Comparison of ENCODE assay signal across 10 cellular contexts in the genomic region with DNA sequence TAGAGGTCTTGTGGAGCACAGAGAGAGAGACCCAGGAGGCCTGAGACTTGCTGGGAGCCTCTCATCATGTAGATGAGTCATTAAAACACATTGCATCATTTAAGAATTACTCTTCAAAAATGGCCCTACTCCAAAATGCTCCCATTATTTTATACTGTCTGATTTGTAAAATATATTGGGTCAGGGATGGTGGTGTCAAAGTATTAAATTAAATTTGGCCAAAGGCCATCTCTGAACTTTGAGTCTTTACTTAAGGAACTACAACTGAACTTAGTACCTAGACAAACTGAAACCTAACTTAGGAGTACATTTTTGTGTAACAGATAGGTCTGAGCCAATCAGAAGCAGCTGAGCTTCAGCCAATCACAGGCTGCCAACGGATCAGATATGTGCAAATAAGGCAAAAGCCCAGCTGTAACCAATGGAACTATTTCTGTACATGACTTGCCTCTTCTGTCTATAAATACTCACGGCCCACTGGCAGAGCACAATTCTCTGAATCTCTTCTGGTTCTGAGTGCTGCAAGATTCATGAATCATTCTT.
DNase-seq lines count a peak whose midpoint lies in the region; ATAC-seq and TF ChIP-seq lines count a peak whose summit lies in the region.
"Had no signal": no experiment of that assay in that cellular context is flagged by ENCODE, and none has a peak within 500 bp of the region (broad histone marks: within the 10 kb centered on the region; RNA-seq: fewer than 3 reads in every experiment).

No MANE protein-coding gene starts in this region.

- H3K36me3 ChIP-seq in SK-N-SH (replicated peaks in 1 of 2; ENCODE audit: control insufficient read depth in 1 of 2, insufficient read depth in 2 of 2, low read length in 1 of 2) = no peaks in the 10 kb centered on the region

- no peak for TF ChIP-seq CTCF in SK-N-SH (IDR thresholded peaks at IDR 0.05)

- no peak for DNase-seq in left ventricle myocardium superior
- no peak for DNase-seq in Right ventricle myocardium inferior (ENCODE audit: missing footprints)
- DNase-seq in SK-N-SH = no peak
- DNase-seq in iris pigment epithelial cell (ENCODE audit: low read depth) = peak; percentile 94
- no peak for DNase-seq in erythroblast (lab: John Stamatoyannopoulos, UW)
- DNase-seq in NCI-H774 (lab: John Stamatoyannopoulos, UW) = no peak
- no peak for DNase-seq in SK-N-DZ (ENCODE audit: low spot score)
- DNase-seq: CD4-positive, alpha-beta memory T cell had no signal

- no peaks in the 10 kb centered on the region for H3K79me2 ChIP-seq in SK-N-SH (ENCODE audit: insufficient read depth)

- WGBS in SK-N-SH (ENCODE audit: low lambda C conversion rate) = 68% methylated on average over 2 of the region's 2 CpGs

- peak overlapping the region; percentile 65 for H2AFZ ChIP-seq in SK-N-SH (ENCODE audit: low read depth)

- peak; percentile 41 for ATAC-seq in left ventricle myocardium superior
- no peak for ATAC-seq in Right ventricle myocardium inferior
- no peak for ATAC-seq in GM19463 (IDR thresholded peaks at IDR 0.05; ENCODE audit: unreplicated experiment)

- peaks cover 33% of the 10 kb centered on the region for H3F3A ChIP-seq in SK-N-SH (replicated peaks; ENCODE audit: insufficient read depth)

- H3K9me3 ChIP-seq in SK-N-SH = no peaks in the 10 kb centered on the region

- H3K27ac ChIP-seq in SK-N-SH (ENCODE audit: low read depth in 2 of 2, low read length in 1 of 2) = peak overlapping the region in 1 of 2 experiments; percentile 93; a peak in 2 of 4 replicates
- H3K27ac ChIP-seq: HL-60 had no signal

- peak in 1 of 2 experiments; percentile 59; a peak in 2 of 4 replicates for TF ChIP-seq EP300 in SK-N-SH (IDR thresholded peaks at IDR 0.05; ENCODE audit: borderline replicate concordance in 1 of 2, low read depth in 1 of 2, low read length in 1 of 2)

- H3K9ac ChIP-seq in SK-N-SH = peak overlapping the region; percentile 8; the same call in 1 of the 2 replicates

- POLR2A ChIA-PET in SK-N-SH (lab: Yijun Ruan, JAX) = no interaction called here

- H3K9me2 ChIP-seq in SK-N-SH = no peaks in the 10 kb centered on the region

- CTCF ChIA-PET in SK-N-SH (lab: Yijun Ruan, JAX) = no interaction called here

- intact Hi-C loops in left ventricle myocardium superior (cut with micrococcal nuclease) = no loop called here
- intact Hi-C loops in Right ventricle myocardium inferior (cut with DNase I) = no loop called here

- H3K27me3 ChIP-seq in SK-N-SH (ENCODE audit: insufficient read depth) = no peaks in the 10 kb centered on the region

- no peak for TF ChIP-seq RAD21 in SK-N-SH (IDR thresholded peaks at IDR 0.05; ENCODE audit: low read length)

- H3K4me1 ChIP-seq in SK-N-SH (ENCODE audit: control insufficient read depth in 1 of 2, insufficient read depth in 2 of 2, low read depth in 1 of 2, low read length in 1 of 2) = peaks cover 5 to 16% of the 10 kb centered on the region in 2 experiments; a peak in 3 of 4 replicates

- TF ChIP-seq POLR2A in erythroblast (IDR thresholded peaks at IDR 0.05; ENCODE audit: low read length) = no peak

- H3K4me2 ChIP-seq in SK-N-SH = peak overlapping the region; percentile 65; the same call in 1 of the 2 replicates

- no peak overlapping the region for H3K4me3 ChIP-seq in SK-N-SH (ENCODE audit: low read depth in 2 of 2, low read length in 1 of 2)

- H4K20me1 ChIP-seq in SK-N-SH (ENCODE audit: insufficient read depth) = no peaks in the 10 kb centered on the region

TF ChIP-seq in SK-N-SH, 30 proteins besides CTCF, POLR2A, EP300 and RAD21:
- peak; percentile 68 for TF ChIP-seq TCF12 (IDR thresholded peaks at IDR 0.05)
- peak; percentile 67 for TF ChIP-seq JUND (IDR thresholded peaks at IDR 0.05)
- TF ChIP-seq TEAD4 (IDR thresholded peaks at IDR 0.05; ENCODE audit: borderline replicate concordance, insufficient read depth) = no peak
- TF ChIP-seq PBX3 (IDR thresholded peaks at IDR 0.05) = 0 out of 2 replicates have a peak, but pooled peaks have one; percentile 34
- TF ChIP-seq FOSL2 (IDR thresholded peaks at IDR 0.05; ENCODE audit: borderline replicate concordance, low read depth) = peak; percentile 73
- no peak for TF ChIP-seq IRF3 (IDR thresholded peaks at IDR 0.05; ENCODE audit: low read depth, low read length)
- no peak for TF ChIP-seq NRF1 (IDR thresholded peaks at IDR 0.05; ENCODE audit: low read depth, low read length)
- TF ChIP-seq, protein P1, sequence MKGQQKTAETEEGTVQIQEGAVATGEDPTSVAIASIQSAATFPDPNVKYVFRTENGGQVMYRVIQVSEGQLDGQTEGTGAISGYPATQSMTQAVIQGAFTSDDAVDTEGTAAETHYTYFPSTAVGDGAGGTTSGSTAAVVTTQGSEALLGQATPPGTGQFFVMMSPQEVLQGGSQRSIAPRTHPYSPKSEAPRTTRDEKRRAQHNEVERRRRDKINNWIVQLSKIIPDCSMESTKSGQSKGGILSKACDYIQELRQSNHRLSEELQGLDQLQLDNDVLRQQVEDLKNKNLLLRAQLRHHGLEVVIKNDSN (IDR thresholded peaks at IDR 0.05; ENCODE audit: borderline replicate concordance, low read depth) = no peak
- no peak for TF ChIP-seq YY1 (IDR thresholded peaks at IDR 0.05; ENCODE audit: low read depth)
- peak; percentile 46; the same call in 1 of the 2 replicates for TF ChIP-seq MEF2A (IDR thresholded peaks at IDR 0.05; ENCODE audit: borderline replicate concordance, low read depth)
- TF ChIP-seq NFIC (IDR thresholded peaks at IDR 0.05; ENCODE audit: borderline replicate concordance) = peak; percentile 46; the same call in 1 of the 2 replicates
TF ChIP-seq in SK-N-SH: peak in this region for 6.
